ENCODE assay signal across 1 cellular context in genomic region chr5:64789457-64789856, GRCh38.
TF ChIP-seq lines count a peak whose summit lies in the region.

No MANE protein-coding gene starts in this region.

TF ChIP-seq in HCT116, 20 proteins besides CTCF, POLR2A, EP300 and RAD21:
- TF ChIP-seq EGR1 (IDR thresholded peaks at IDR 0.05; ENCODE audit: low read depth): no peak
- TF ChIP-seq SRF (IDR thresholded peaks at IDR 0.05; ENCODE audit: low read depth): no peak
- no peak for TF ChIP-seq ZFX (IDR thresholded peaks at IDR 0.05)
- no peak for TF ChIP-seq SP1 (IDR thresholded peaks at IDR 0.05; ENCODE audit: low read depth)
- TF ChIP-seq POLR2AphosphoS5 (IDR thresholded peaks at IDR 0.05; ENCODE audit: low read depth, low read length): no peak
- no peak for TF ChIP-seq ELF1 (IDR thresholded peaks at IDR 0.05; ENCODE audit: borderline replicate concordance, low read depth)
- TF ChIP-seq CEBPB (IDR thresholded peaks at IDR 0.05; ENCODE audit: low read depth): no peak
- TF ChIP-seq TCF7L2 (IDR thresholded peaks at IDR 0.05; ENCODE audit: borderline replicate concordance, extremely low read depth, insufficient read depth, insufficient read length): peak; percentile 38
- TF ChIP-seq ZNF274 (IDR thresholded peaks at IDR 0.05; ENCODE audit: low read depth, low read length): no peak
